21 cellular contexts compared by ENCODE assay signal in genomic region chr7:154484943-154485342, GRCh38.
DNase-seq lines count a peak whose midpoint lies in the region; ATAC-seq and TF ChIP-seq lines count a peak whose summit lies in the region.
"Had no signal": no experiment of that assay in that cellular context is flagged by ENCODE, and none has a peak within 500 bp of the region (broad histone marks: within the 10 kb centered on the region; RNA-seq: fewer than 3 reads in every experiment).

No MANE protein-coding gene starts in this region.

- peak overlapping the region in 1 of 5 experiments; percentile 32 for H3K4me3 Mint-ChIP-seq in brain
- no peak overlapping the region for H3K4me3 Mint-ChIP-seq in effector memory CD8-positive, alpha-beta T cell
- H3K4me3 Mint-ChIP-seq: CD8-positive, alpha-beta T cell; HFFc6 had no signal

- H3K36me3 Mint-ChIP-seq in brain: peaks cover 10% of the 10 kb centered on the region
- no peaks in the 10 kb centered on the region for H3K36me3 Mint-ChIP-seq in effector memory CD8-positive, alpha-beta T cell (ENCODE audit: insufficient read depth)
- H3K36me3 Mint-ChIP-seq: CD8-positive, alpha-beta T cell had no signal

- intact Hi-C loops in esophagus muscularis mucosa (cut with DNase I): no loop called here

- DNase-seq in Ammon's horn (ENCODE audit: low spot score) (peak; percentile 38), NCI-H1105 (lab: John Stamatoyannopoulos, UW) (peak; percentile 18), medulla oblongata (ENCODE audit: extremely low spot score) (peak; percentile 49), esophagus muscularis mucosa (ENCODE audit: extremely low spot score) (no peak), 8988T (no peak)
- DNase-seq in effector memory CD8-positive, alpha-beta T cell: no peak
- DNase-seq: AML-193; Caco-2; CD8-positive, alpha-beta T cell; GOT3; HFFc6; NCI-H1048; NCI-H2171; NCI-H226; NCI-H510A treated with DMSO at 0.1 percent for 48 hours; NK-92 treated with Interleukin-12 subunit alpha and Interleukin-12 subunit beta, amount 100 ng/mL, for 24 hours; PC-3 had no signal

- H3K4me1 ChIP-seq in esophagus muscularis mucosa: no peaks in the 10 kb centered on the region
- H3K4me1 ChIP-seq: Caco-2, HAP-1 had no signal

- H3K27ac ChIP-seq in esophagus muscularis mucosa (replicated peaks in 1 of 4): no peak overlapping the region
- H3K27ac ChIP-seq: HL-60 had no signal

- no peaks in the 10 kb centered on the region for H3K9me3 Mint-ChIP-seq in brain
- peaks cover 0 to 7% of the 10 kb centered on the region in 2 donors for H3K9me3 Mint-ChIP-seq in effector memory CD8-positive, alpha-beta T cell

- H3K36me3 ChIP-seq in esophagus muscularis mucosa: no peaks in the 10 kb centered on the region
- H3K36me3 ChIP-seq: HAP-1 had no signal

- ATAC-seq in effector memory CD8-positive, alpha-beta T cell (replicated peaks): no peak
- ATAC-seq in HG03159 (IDR thresholded peaks at IDR 0.05; ENCODE audit: unreplicated experiment): no peak
- ATAC-seq: CD8-positive, alpha-beta T cell; PC-3 had no signal

- no peak for TF ChIP-seq POLR2A in esophagus muscularis mucosa (IDR thresholded peaks at IDR 0.05; ENCODE audit: low read depth)

- H3K4me1 Mint-ChIP-seq in brain: peaks cover 29% of the 10 kb centered on the region
- H3K4me1 Mint-ChIP-seq in effector memory CD8-positive, alpha-beta T cell (ENCODE audit: low read depth in 2 of 2): no peaks in the 10 kb centered on the region

- TF ChIP-seq CTCF in brain (conservative IDR thresholded peaks at IDR 0.05) (no peak), esophagus muscularis mucosa (IDR thresholded peaks at IDR 0.05) (no peak)

- no peaks in the 10 kb centered on the region for H3K9me3 ChIP-seq in esophagus muscularis mucosa
- H3K9me3 ChIP-seq: Caco-2, HAP-1 had no signal

- WGBS in esophagus muscularis mucosa: 56% methylated on average over 4 of the region's 4 CpGs

- H3K27me3 Mint-ChIP-seq in brain: peaks cover 8% of the 10 kb centered on the region
- H3K27me3 Mint-ChIP-seq in effector memory CD8-positive, alpha-beta T cell: no peaks in the 10 kb centered on the region

- H3K27me3 ChIP-seq in esophagus muscularis mucosa: no peaks in the 10 kb centered on the region

- H3K27ac Mint-ChIP-seq in brain: peak overlapping the region in 4 of 5 experiments; percentile 26 to 89 (median 71)
- no peak overlapping the region for H3K27ac Mint-ChIP-seq in effector memory CD8-positive, alpha-beta T cell
- H3K27ac Mint-ChIP-seq: CD8-positive, alpha-beta T cell; HFFc6 had no signal

- H3K4me3 ChIP-seq in esophagus muscularis mucosa: no peak overlapping the region
- H3K4me3 ChIP-seq: HAP-1 had no signal

- no peak for TF ChIP-seq EP300 in esophagus muscularis mucosa (IDR thresholded peaks at IDR 0.05)

Comparison
In these comparisons a context has a peak if more than half of its experiments do, and no peak if none do; other contexts are left out.
1. DNase-seq: peak in Ammon's horn (single experiment), NCI-H1105 (single experiment) and medulla oblongata (single experiment); none in esophagus muscularis mucosa (single experiment), effector memory CD8-positive, alpha-beta T cell (0 of 3) and 8988T (single experiment).
2. H3K27ac Mint-ChIP-seq: peak in brain (4 of 5); none in effector memory CD8-positive, alpha-beta T cell (0 of 2).